8 cellular contexts compared by ENCODE assay signal in the genomic region with DNA sequence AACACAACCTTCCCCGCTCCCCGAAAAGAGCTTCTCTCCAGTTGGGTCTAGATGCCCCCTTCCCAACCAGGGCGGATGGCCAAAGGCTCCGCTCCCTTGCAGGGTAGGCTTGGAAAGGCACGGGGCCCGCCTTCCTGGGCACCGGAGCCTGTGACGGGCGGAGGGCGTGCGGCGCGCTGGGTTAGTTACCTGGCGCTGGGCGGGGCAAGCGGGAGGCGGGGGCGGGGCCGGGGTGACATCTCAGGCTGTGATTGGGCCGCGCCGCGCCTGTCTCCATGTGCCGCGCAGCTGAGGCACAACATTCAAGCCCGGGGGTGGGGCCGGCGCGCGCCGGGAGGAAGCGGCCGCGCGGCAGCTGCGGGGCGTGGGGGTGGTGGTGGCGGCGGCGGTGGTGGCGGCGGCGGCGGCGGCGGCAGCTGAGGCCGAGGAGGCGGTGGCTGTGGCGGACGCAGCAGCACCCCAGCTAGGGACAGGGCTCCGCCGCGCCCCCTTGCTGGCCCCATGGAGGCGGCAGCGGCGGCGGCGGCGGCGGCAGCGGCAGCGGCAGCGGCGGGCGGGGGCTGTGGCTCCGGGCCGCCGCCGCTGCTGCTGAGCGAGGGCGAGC. TPM values are rescaled to one million over a fixed set of nuclear protein-coding genes. Genes with fewer than 3 reads are reported as not detected.
DNase-seq lines count a peak whose midpoint lies in the region; ATAC-seq and TF ChIP-seq lines count a peak whose summit lies in the region.

Gene REPS2 (plus strand): TSS at position 298 of the 604 bp plus-strand sequence. CDS start 204 bp downstream, at position 502.

- intact Hi-C loops in adrenal gland (cut with DNase I), result no loop called here
- intact Hi-C loops in left cardiac atrium (cut with DNase I), result no loop called here
- intact Hi-C loops in posterior cingulate gyrus (cut with DNase I), result loop anchor here (10.0 kb wide), 1 partner anchor 52 kb away; no protein-coding TSS in a partner anchor
- intact Hi-C loops in transverse colon (cut with DNase I; ENCODE audit: low total_unique reads), result no loop called here

- in situ Hi-C loops in transverse colon (cut with MboI; ENCODE audit: low pct_ligation_motif_present in 1 of 4, low pct_unique_long_range_greater_than_20kb in 1 of 4, low sequenced_read_pairs in 3 of 4), result no loop called here

- H3K27ac ChIP-seq in adrenal gland, result peak within 1 kb of the TSS in 2 of 5 donors; percentile 60 to 77
- H3K27ac ChIP-seq in transverse colon, result peak within 1 kb of the TSS; percentile 67 to 83 (median 76)

- H3K4me3 ChIP-seq in GM08714 (ENCODE audit: low read length), result peak within 1 kb of the TSS; percentile 63
- H3K4me3 ChIP-seq in adrenal gland, result peak within 1 kb of the TSS in 3 of 4 donors; percentile 11 to 74 (median 35)
- peak within 1 kb of the TSS; percentile 49 to 80 (median 70) for H3K4me3 ChIP-seq in transverse colon

- no peak for TF ChIP-seq EP300 in transverse colon (IDR thresholded peaks at IDR 0.05; ENCODE audit: low read depth)

- TF ChIP-seq CTCF in adrenal gland (IDR thresholded peaks at IDR 0.05) (no peak), transverse colon (IDR thresholded peaks at IDR 0.05) (peak in 1 of 5 experiments; percentile 3)

- DNase-seq in NCI-H1092 treated with DMSO at 0.1 percent for 48 hours (lab: John Stamatoyannopoulos, UW) (peak; percentile 65), T-helper 1 cell (peak; percentile 66 to 78 (median 72)), adrenal gland (peak; percentile 84 to 94 (median 89)), left cardiac atrium (peak; percentile 84), posterior cingulate gyrus (peak; percentile 74 to 96 (median 82)), transverse colon (peak; percentile 90)

- 1 to 38% (median 21%) methylated on average over 24 to 57 of the region's 71 CpGs; no CpG with 5 or more reads in 1 of the 4 donors for WGBS in adrenal gland, 4 donors
- WGBS in transverse colon (ENCODE audit: low coverage in 1 of 2), 2 donors, result 53% methylated on average over 59 of the region's 71 CpGs; no CpG with 5 or more reads in 1 of the 2 donors

- H3K4me1 ChIP-seq in adrenal gland (replicated peaks in 1 of 2) (no peaks in the 10 kb centered on the region), transverse colon (peaks cover 0 to 3% (median 0%) of the 10 kb centered on the region in 4 donors)

- no peaks in the 10 kb centered on the region for H3K9me3 ChIP-seq in adrenal gland (replicated peaks in 1 of 3)
- H3K9me3 ChIP-seq in transverse colon, result no peaks in the 10 kb centered on the region

- H3K36me3 ChIP-seq in adrenal gland (replicated peaks in 1 of 2) (no peaks in the 10 kb centered on the region), transverse colon (no peaks in the 10 kb centered on the region)

- TF ChIP-seq POLR2A in adrenal gland (IDR thresholded peaks at IDR 0.05) (peak in 1 of 2 donors; percentile 39), transverse colon (IDR thresholded peaks at IDR 0.05) (peak; percentile 59)

- no peaks in the 10 kb centered on the region for H3K27me3 ChIP-seq in adrenal gland
- no peaks in the 10 kb centered on the region for H3K27me3 ChIP-seq in transverse colon

- ATAC-seq in HG02588 (IDR thresholded peaks at IDR 0.05; ENCODE audit: unreplicated experiment) (peak; percentile 95), left cardiac atrium (peak; percentile 99 to 100)

RNA-seq across cellular contexts. Expression of gene REPS2, which starts in this region (rescaled TPM):
- total RNA-seq in adrenal gland (10 to 100 TPM; 34.4 to 84.8 (median 43.0) TPM), left cardiac atrium (10 to 100 TPM; 10.5 to 13.7 TPM), transverse colon (10 to 100 TPM; 10.8 to 37.0 (median 17.5) TPM)
- polyA plus RNA-seq in adrenal gland, result 10 to 100 TPM; 13.9 to 87.0 (median 15.7) TPM
